Comparison of ENCODE assay signal across 18 cellular contexts in the genomic region with DNA sequence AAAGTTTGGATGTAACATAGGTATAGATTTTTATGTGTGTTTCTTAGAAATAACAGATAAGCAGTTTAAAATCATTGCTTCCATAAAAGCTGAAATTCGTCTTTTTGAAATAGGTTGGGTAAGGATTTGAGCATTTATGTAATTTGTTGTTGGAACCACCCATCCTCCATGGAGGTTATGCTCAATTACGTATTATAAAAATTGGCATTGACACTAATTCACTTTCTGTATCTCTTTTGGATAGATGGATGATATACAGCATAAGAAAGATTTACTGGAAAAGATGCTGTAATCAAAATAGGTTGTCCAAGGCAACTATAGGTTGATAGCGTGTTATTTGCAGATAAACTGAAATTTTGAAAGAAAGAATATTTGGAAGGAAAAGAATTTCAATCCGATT.
"Had no signal": no experiment of that assay in that cellular context is flagged by ENCODE, and none has a peak within 500 bp of the region (broad histone marks: within the 10 kb centered on the region; RNA-seq: fewer than 3 reads in every experiment).

No MANE protein-coding gene starts in this region.

- H3K36me3 Mint-ChIP-seq: mesothelial cell of epicardium had no signal

- H3K36me3 ChIP-seq: adrenal gland, left lung, tibial nerve had no signal

- H3K27ac ChIP-seq: adrenal gland, left lung, tibial nerve had no signal

- H3K27me3 ChIP-seq: adrenal gland, left lung, tibial nerve had no signal

- ATAC-seq: left lung had no signal

- H3K4me3 ChIP-seq: adrenal gland, left lung, tibial nerve had no signal

- H3K9me3 Mint-ChIP-seq: mesothelial cell of epicardium had no signal

- DNase-seq: activated CD4-positive, alpha-beta T cell treated with anti-CD3 and anti-CD28 coated beads, Interleukin-2, amount 50 U/mL, for 1 hour; activated gamma-delta T cell; activated T-cell treated with anti-CD3 and anti-CD28 coated beads, Interleukin-2, amount 50 U/mL, for 1 hour; adrenal gland; cerebellar nuclear complex; cortex of kidney; erythroblast; foreskin melanocyte; glutamatergic neuron; hippocampal formation; left lung; occipital lobe; SHP77 treated with DMSO at 0.1 percent for 48 hours; stimulated activated CD4-positive, alpha-beta T cell treated with anti-CD3 and anti-CD28 coated beads, Interleukin-1b, Interleukin-23, amount 100 ng/mL, for 48 hours; stimulated activated CD8-positive, alpha-beta memory T cell treated with anti-CD3 and anti-CD28 coated beads, Interleukin-4, amount 100 ng/mL, for 48 hours; T-helper 9 cell had no signal

- H3K4me3 Mint-ChIP-seq: mesothelial cell of epicardium had no signal

- H3K27ac Mint-ChIP-seq: mesothelial cell of epicardium had no signal

- H3K9me3 ChIP-seq: adrenal gland, left lung, tibial nerve had no signal
